Comparison of ENCODE assay signal across 17 cellular contexts in the genomic region with DNA sequence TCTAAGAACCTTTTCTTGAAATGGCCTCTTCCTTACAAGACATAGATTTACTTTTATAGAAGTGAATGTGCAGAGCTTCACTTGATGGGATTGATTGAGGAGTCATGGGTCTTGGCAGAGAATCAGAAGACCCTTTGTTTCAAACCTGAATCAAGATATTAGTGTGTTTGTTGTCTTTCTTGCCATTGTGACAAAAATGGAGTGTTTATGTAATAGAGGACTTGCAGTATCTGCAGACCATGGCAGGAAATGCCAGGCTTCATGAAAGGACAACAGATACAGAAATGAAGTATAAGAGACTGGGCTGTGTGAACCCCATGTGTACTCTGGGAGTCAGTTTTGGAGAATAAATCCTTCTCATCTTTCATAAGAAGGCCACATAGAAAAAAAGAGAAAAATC.
DNase-seq lines count a peak whose midpoint lies in the region; TF ChIP-seq lines count a peak whose summit lies in the region.
"Had no signal": no experiment of that assay in that cellular context is flagged by ENCODE, and none has a peak within 500 bp of the region (broad histone marks: within the 10 kb centered on the region; RNA-seq: fewer than 3 reads in every experiment).

No MANE protein-coding gene starts in this region.

- H3K36me3 ChIP-seq in thyroid gland, result peaks cover 12 to 26% of the 10 kb centered on the region in 2 donors

- TF ChIP-seq CTCF in thyroid gland (IDR thresholded peaks at IDR 0.05), result no peak

- H3K27me3 ChIP-seq in layer of hippocampus (ENCODE audit: control insufficient read depth, insufficient read depth, low read length) (no peaks in the 10 kb centered on the region), thyroid gland (no peaks in the 10 kb centered on the region)

- no peak overlapping the region for H3K4me3 ChIP-seq in thyroid gland (replicated peaks in 1 of 3)

- TF ChIP-seq POLR2A in thyroid gland (IDR thresholded peaks at IDR 0.05), result no peak

- H3K9me3 ChIP-seq in thyroid gland, result no peaks in the 10 kb centered on the region
- H3K9me3 ChIP-seq: Caco-2 had no signal

- intact Hi-C loops in thyroid gland (cut with DNase I), result loop anchor here (10.0 kb wide), 2 partner anchors 123 to 373 kb away; partner anchors contain the start of gene MTMR3

- H3K27ac ChIP-seq in layer of hippocampus (ENCODE audit: low read depth, low read length), result peak overlapping the region; percentile 13
- H3K27ac ChIP-seq in thyroid gland, result no peak overlapping the region

- peak; percentile 47 for DNase-seq in COLO829 (ENCODE audit: low spot score)
- peak; percentile 53 for DNase-seq in foreskin melanocyte
- DNase-seq in AG08396 (ENCODE audit: low spot score), result no peak
- no peak for DNase-seq in stimulated activated CD8-positive, alpha-beta memory T cell treated with anti-CD3 and anti-CD28 coated beads, Interleukin-4, amount 100 ng/mL, for 48 hours
- DNase-seq in thyroid gland, result no peak
- DNase-seq: 8988T; ACHN; AML-193; C1 segment of cervical spinal cord; Caco-2; Calu3; CD4-positive, alpha-beta memory T cell; CD4-positive, CD25-positive, alpha-beta regulatory T cell; CD8-positive, alpha-beta memory T cell; DMS79 treated with DMSO at 0.1 percent for 48 hours; GF-D8 had no signal

- peaks cover 12 to 21% of the 10 kb centered on the region in 2 donors for H3K4me1 ChIP-seq in thyroid gland

Comparison
In these comparisons a context has a peak if more than half of its experiments do, and no peak if none do; other contexts are left out.
1. DNase-seq: peak in COLO829 (single experiment) and foreskin melanocyte (single experiment); none in AG08396 (single experiment), stimulated activated CD8-positive, alpha-beta memory T cell treated with anti-CD3 and anti-CD28 coated beads, Interleukin-4, amount 100 ng/mL, for 48 hours (single experiment) and thyroid gland (0 of 2).